ENCODE assay signal across 7 cellular contexts in genomic region chr17:27293359-27293897, GRCh38. TPM values are rescaled to one million over a fixed set of nuclear protein-coding genes. Genes with fewer than 3 reads are reported as not detected.
DNase-seq lines count a peak whose midpoint lies in the region; ATAC-seq and TF ChIP-seq lines count a peak whose summit lies in the region.

No MANE protein-coding gene starts in this region.

- H3K27me3 ChIP-seq in esophagus squamous epithelium (no peaks in the 10 kb centered on the region), sigmoid colon (no peaks in the 10 kb centered on the region)

- intact Hi-C loops in esophagus squamous epithelium (cut with DNase I) (loop anchor here (10.0 kb wide), 1 partner anchor 49 kb away; no protein-coding TSS in a partner anchor), sigmoid colon (cut with DNase I) (no loop called here)

- no peak for TF ChIP-seq EP300 in sigmoid colon (IDR thresholded peaks at IDR 0.05)

- TF ChIP-seq POLR2A in esophagus squamous epithelium (IDR thresholded peaks at IDR 0.05) (no peak), sigmoid colon (IDR thresholded peaks at IDR 0.05) (no peak)

- ATAC-seq in HG03439 (IDR thresholded peaks at IDR 0.05; ENCODE audit: unreplicated experiment) (no peak), GM19035 (IDR thresholded peaks at IDR 0.05; ENCODE audit: unreplicated experiment) (no peak)

- H3K4me3 ChIP-seq in HEK293 (ENCODE audit: low read depth, low read length) (peak overlapping the region; percentile 75), esophagus squamous epithelium (peak overlapping the region; percentile 71 to 94 (median 90)), sigmoid colon (peak overlapping the region in 3 of 4 donors; percentile 67 to 87 (median 83))

- peaks cover 3 to 10% of the 10 kb centered on the region in 2 experiments for H3K36me3 ChIP-seq in HEK293 (ENCODE audit: control insufficient read depth in 2 of 2, insufficient read depth in 1 of 2, low read length in 2 of 2)
- peaks cover 0 to 7% (median 0%) of the 10 kb centered on the region in 3 donors for H3K36me3 ChIP-seq in esophagus squamous epithelium
- H3K36me3 ChIP-seq in sigmoid colon = no peaks in the 10 kb centered on the region

- H3K4me1 ChIP-seq in HEK293 (ENCODE audit: control insufficient read depth, insufficient read depth, low read length) (peaks cover 4% of the 10 kb centered on the region), esophagus squamous epithelium (peaks cover 14 to 39% (median 30%) of the 10 kb centered on the region in 3 donors), sigmoid colon (peaks cover 0 to 35% (median 27%) of the 10 kb centered on the region in 4 donors)

- H3K27ac ChIP-seq in HEK293 (ENCODE audit: extremely low read depth, low read depth, low read length) (peak overlapping the region; percentile 94), esophagus squamous epithelium (peak overlapping the region; percentile 97 to 100 (median 98)), sigmoid colon (peak overlapping the region; percentile 98 to 100 (median 100))

- CTCF ChIA-PET in HEK293 (lab: Yijun Ruan, JAX) = interaction anchor here (0.7 to 3.9 kb wide), 7 partner anchors 9 to 509 kb away, joined by 3 to 27 read pairs (median 5); no protein-coding TSS in a partner anchor

- POLR2A ChIA-PET in HEK293 (lab: Yijun Ruan, JAX) = interaction anchor here (1.2 to 2.6 kb wide), 18 partner anchors 9 to 296 kb away, joined by 3 to 39 read pairs (median 11); no protein-coding TSS in a partner anchor

- WGBS in esophagus squamous epithelium, 2 donors = 82 to 85% methylated on average over 12 to 15 of the region's 15 CpGs
- 78 to 88% methylated on average over 15 of the region's 15 CpGs for WGBS in sigmoid colon, 2 donors

- H3K9me3 ChIP-seq in HEK293 (ENCODE audit: control insufficient read depth, insufficient read depth, low read depth, low read length) (no peaks in the 10 kb centered on the region), esophagus squamous epithelium (no peaks in the 10 kb centered on the region), sigmoid colon (no peaks in the 10 kb centered on the region)

- peak; percentile 17 to 25 for DNase-seq in activated CD4-positive, alpha-beta T cell treated with anti-CD3 and anti-CD28 coated beads, Interleukin-2, amount 50 U/mL, for 48 hours
- no peak for DNase-seq in esophagus squamous epithelium (lab: John Stamatoyannopoulos, UW)
- DNase-seq in sigmoid colon = peak; percentile 71
- DNase-seq in DMS 273 (lab: John Stamatoyannopoulos, UW; ENCODE audit: unreplicated experiment) = no peak

- TF ChIP-seq CTCF in HEK293 (tag by site-specific recombination; IDR thresholded peaks at IDR 0.05) (no peak), esophagus squamous epithelium (IDR thresholded peaks at IDR 0.05) (no peak), sigmoid colon (IDR thresholded peaks at IDR 0.05) (no peak)

TF ChIP-seq in HEK293, 187 proteins besides CTCF, POLR2A, EP300 and RAD21:
- TF ChIP-seq ZNF366 (tag by site-specific recombination; conservative IDR thresholded peaks at IDR 0.05) (0 out of 2 replicates have a peak, but pooled peaks have one; percentile 32), ZFHX2 (tag by site-specific recombination; conservative IDR thresholded peaks at IDR 0.05) (no peak), ZNF335 (tag by site-specific recombination; conservative IDR thresholded peaks at IDR 0.05) (peak; percentile 86)

RNA-seq across cellular contexts. Expression of gene WSB1, which starts 0.5 kb away (rescaled TPM):
- total RNA-seq in esophagus squamous epithelium = 100 to 1,000 TPM in 1 of 4 donors, 10 to 100 TPM in 3; 27.9 to 112 (median 62.8) TPM
- total RNA-seq in sigmoid colon = 100 to 1,000 TPM; 111 to 240 (median 188) TPM
- polyA plus RNA-seq in sigmoid colon = 10 to 100 TPM; 23.4 to 65.2 (median 26.4) TPM

Comparison
In these comparisons a context has a peak if more than half of its experiments do, and no peak if none do; other contexts are left out.
1. DNase-seq: peak in activated CD4-positive, alpha-beta T cell treated with anti-CD3 and anti-CD28 coated beads, Interleukin-2, amount 50 U/mL, for 48 hours (2 of 2) and sigmoid colon (single experiment); none in esophagus squamous epithelium (single experiment) and DMS 273 (single experiment).
2. Peak in every context shown above with its lines, with median percentiles within 50 percentile points of each other: H3K27ac ChIP-seq and H3K4me3 ChIP-seq.